In the genomic region with DNA sequence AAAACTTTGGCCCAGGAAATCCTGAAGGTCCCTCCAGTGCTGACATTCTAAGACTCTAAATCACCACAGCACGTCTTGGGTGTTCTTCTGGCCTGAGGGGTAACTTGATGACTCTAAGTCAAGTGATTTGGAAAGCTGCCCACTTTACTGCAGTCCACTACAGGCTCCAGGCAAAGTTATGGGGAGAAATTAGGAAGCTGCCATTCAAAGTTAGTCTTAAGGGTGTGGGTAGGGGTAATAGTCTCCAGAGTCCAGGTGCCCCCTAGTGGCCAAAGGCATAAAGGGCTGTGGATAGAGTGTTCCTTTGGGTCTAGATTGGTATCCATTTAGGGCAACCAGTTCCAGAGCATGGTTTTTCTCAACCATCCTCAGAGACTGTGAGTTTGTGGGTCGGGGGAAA, we compare ENCODE assay signal across 8 cellular contexts. TPM values are rescaled to one million over a fixed set of nuclear protein-coding genes. Genes with fewer than 3 reads are reported as not detected.
DNase-seq lines count a peak whose midpoint lies in the region; ATAC-seq and TF ChIP-seq lines count a peak whose summit lies in the region.

No MANE protein-coding gene starts in this region.

- H3K4me3 ChIP-seq in GM06990 (replicated peaks; ENCODE audit: low read depth, low read length) (no peak overlapping the region), HFF-Myc (replicated peaks; ENCODE audit: low read depth, low read length) (no peak overlapping the region)

- no peaks in the 10 kb centered on the region for H3K27me3 Mint-ChIP-seq in central memory CD8-positive, alpha-beta T cell

- H3K27ac Mint-ChIP-seq in central memory CD8-positive, alpha-beta T cell (ENCODE audit: low read depth) = no peak overlapping the region

- H3K4me3 Mint-ChIP-seq in central memory CD8-positive, alpha-beta T cell = no peak overlapping the region

- intact Hi-C loops in left colon (cut with DNase I, micrococcal nuclease) = loop anchor here in 1 of 2 donors (5.0 kb wide), 1 partner anchor 155 kb away; no protein-coding TSS in a partner anchor

- TF ChIP-seq CTCF in GM06990 (IDR thresholded peaks at IDR 0.05; ENCODE audit: insufficient read depth, low read length, poor library complexity, severe bottlenecking) (peak; percentile 89), HFF-Myc (IDR thresholded peaks at IDR 0.05; ENCODE audit: low read depth, low read length, missing control alignments) (peak; percentile 82)

- H3K9me3 Mint-ChIP-seq in central memory CD8-positive, alpha-beta T cell = no peaks in the 10 kb centered on the region

- peak; percentile 52 for ATAC-seq in central memory CD8-positive, alpha-beta T cell (replicated peaks; ENCODE audit: extremely low read depth, poor library complexity, severe bottlenecking)
- ATAC-seq in left colon = peak; percentile 88

- no peaks in the 10 kb centered on the region for H3K27me3 ChIP-seq in GM06990 (replicated peaks; ENCODE audit: control insufficient read depth, insufficient read depth, low read length)

- DNase-seq in GM06990 (ENCODE audit: extremely low read depth, insufficient read length) = peak; percentile 2
- peak; percentile 45 for DNase-seq in HFF-Myc (ENCODE audit: extremely low read depth, low read depth)
- peak; percentile 70 for DNase-seq in NCI-H2227 (lab: John Stamatoyannopoulos, UW; ENCODE audit: unreplicated experiment)
- peak; percentile 0 to 23 (median 8) for DNase-seq in activated CD4-positive, CD25-positive, alpha-beta regulatory T cell (lab: John Stamatoyannopoulos, UW)
- DNase-seq in central memory CD8-positive, alpha-beta T cell (ENCODE audit: low spot score in 2 of 2) = peak in 1 of 2 donors; percentile 16
- DNase-seq in left colon = peak; percentile 47 to 75
- DNase-seq in stimulated activated CD4-positive, alpha-beta T cell treated with anti-CD3 and anti-CD28 coated beads, Interleukin-4, amount 100 ng/mL, for 48 hours (ENCODE audit: low read depth in 2 of 2) = peak; percentile 36 to 37
- DNase-seq in cortex of kidney (lab: John Stamatoyannopoulos, UW) = no peak

- no peaks in the 10 kb centered on the region for H3K36me3 ChIP-seq in GM06990 (ENCODE audit: control insufficient read depth, insufficient read depth, low read length)

- H3K4me1 Mint-ChIP-seq in central memory CD8-positive, alpha-beta T cell = no peaks in the 10 kb centered on the region

- no peaks in the 10 kb centered on the region for H3K36me3 Mint-ChIP-seq in central memory CD8-positive, alpha-beta T cell (ENCODE audit: insufficient read depth)

RNA-seq across cellular contexts. Expression of gene SLC16A2, which starts 38.7 kb away (rescaled TPM):
- total RNA-seq in left colon = 1 to 10 TPM in 1 of 2 donors, under 1 TPM in 1; 0.70 to 2.1 TPM
